8 cellular contexts compared by ENCODE assay signal in genomic region chr13:49690990-49691886, GRCh38. TPM values are rescaled to one million over a fixed set of nuclear protein-coding genes. Genes with fewer than 3 reads are reported as not detected.
DNase-seq lines count a peak whose midpoint lies in the region; ATAC-seq and TF ChIP-seq lines count a peak whose summit lies in the region.

Gene EBPL (minus strand): TSS chr13:49691486. CDS start chr13:49691424, 62 bp downstream.

- TF ChIP-seq RAD21 in neural cell (conservative IDR thresholded peaks at IDR 0.05) = peak; percentile 45

- H3K36me3 ChIP-seq in GM23338 (ENCODE audit: insufficient read depth) = peaks cover 15% of the 10 kb centered on the region
- no peaks in the 10 kb centered on the region for H3K36me3 ChIP-seq in neural cell (ENCODE audit: insufficient read depth, low read length)

- H3K4me3 Mint-ChIP-seq in GM23338 = peak within 1 kb of the TSS; percentile 88
- H3K4me3 Mint-ChIP-seq in stimulated activated naive CD8-positive, alpha-beta T cell treated with anti-CD3 and anti-CD28 coated beads, Interleukin-15, amount 100 ng/mL, for 72 hours = peak within 1 kb of the TSS; percentile 83 to 90

- peaks cover 40% of the 10 kb centered on the region for H3K4me1 Mint-ChIP-seq in GM23338
- peaks cover 18% of the 10 kb centered on the region for H3K4me1 Mint-ChIP-seq in stimulated activated naive CD8-positive, alpha-beta T cell treated with anti-CD3 and anti-CD28 coated beads, Interleukin-15, amount 100 ng/mL, for 72 hours

- H3K9me2 ChIP-seq in GM23338 (ENCODE audit: insufficient read depth) (no peaks in the 10 kb centered on the region), neural cell (ENCODE audit: insufficient read depth, low read length) (no peaks in the 10 kb centered on the region)

- H2AFZ ChIP-seq in GM23338 (peak within 1 kb of the TSS; percentile 99), neural cell (ENCODE audit: low read depth, low read length) (peak within 1 kb of the TSS; percentile 38)

- peaks cover 27% of the 10 kb centered on the region for H4K20me1 ChIP-seq in GM23338 (replicated peaks; ENCODE audit: insufficient read depth)
- no peaks in the 10 kb centered on the region for H4K20me1 ChIP-seq in neural cell (ENCODE audit: insufficient read depth)

- peaks cover 27% of the 10 kb centered on the region for H3K36me3 Mint-ChIP-seq in GM23338 (ENCODE audit: low read depth)

- DNase-seq in ELF-1 (ENCODE audit: low read depth, low spot score) = peak; percentile 95
- DNase-seq in GM23338 (ENCODE audit: low spot score) = peak; percentile 98
- DNase-seq in LHCN-M2 (ENCODE audit: low read depth) = peak; percentile 85
- DNase-seq in SHP77 treated with DMSO at 0.1 percent for 48 hours (lab: John Stamatoyannopoulos, UW) = peak; percentile 80
- peak; percentile 95 for DNase-seq in activated effector memory CD4-positive, alpha-beta T cell treated with anti-CD3 and anti-CD28 coated beads, Interleukin-2, amount 50 U/mL, for 16 hours
- DNase-seq in fibroblast of villous mesenchyme (ENCODE audit: low read depth) = peak; percentile 85
- peak; percentile 77 to 85 for DNase-seq in stimulated activated naive CD8-positive, alpha-beta T cell treated with anti-CD3 and anti-CD28 coated beads, Interleukin-15, amount 100 ng/mL, for 72 hours

- no peaks in the 10 kb centered on the region for H3K9me3 Mint-ChIP-seq in GM23338
- H3K9me3 Mint-ChIP-seq in stimulated activated naive CD8-positive, alpha-beta T cell treated with anti-CD3 and anti-CD28 coated beads, Interleukin-15, amount 100 ng/mL, for 72 hours = no peaks in the 10 kb centered on the region

- no peak for TF ChIP-seq EP300 in neural cell (conservative IDR thresholded peaks at IDR 0.05; ENCODE audit: poor library complexity, severe bottlenecking)

- ATAC-seq in GM23338 = peak; percentile 96
- peak; percentile 96 for ATAC-seq in stimulated activated naive CD8-positive, alpha-beta T cell treated with anti-CD3 and anti-CD28 coated beads, Interleukin-15, amount 100 ng/mL, for 72 hours

- no peak for TF ChIP-seq CTCF in GM23338 (conservative IDR thresholded peaks at IDR 0.05; ENCODE audit: low read depth in 2 of 2)
- no peak for TF ChIP-seq CTCF in fibroblast of villous mesenchyme (IDR thresholded peaks at IDR 0.05; ENCODE audit: insufficient read depth, low read depth, low read length)
- no peak for TF ChIP-seq CTCF in neural cell (IDR thresholded peaks at IDR 0.05; ENCODE audit: poor library complexity, severe bottlenecking)

- no peaks in the 10 kb centered on the region for H3K9me3 ChIP-seq in neural cell (ENCODE audit: low read length)

- peak within 1 kb of the TSS; percentile 65 for H3K9ac ChIP-seq in neural cell (ENCODE audit: low read length)

- H3K4me2 ChIP-seq in GM23338 (peak within 1 kb of the TSS; percentile 97), neural cell (ENCODE audit: low read length) (peak within 1 kb of the TSS; percentile 88)

- peaks cover 19% of the 10 kb centered on the region for H3K27me3 Mint-ChIP-seq in GM23338 (ENCODE audit: insufficient read depth, low read depth, poor library complexity)
- H3K27me3 Mint-ChIP-seq in stimulated activated naive CD8-positive, alpha-beta T cell treated with anti-CD3 and anti-CD28 coated beads, Interleukin-15, amount 100 ng/mL, for 72 hours = no peaks in the 10 kb centered on the region

- peak within 1 kb of the TSS; percentile 80 for H3K27ac ChIP-seq in GM23338 (ENCODE audit: low read depth)
- no peak within 1 kb of the TSS for H3K27ac ChIP-seq in neural cell (ENCODE audit: low read length)

- H3K4me3 ChIP-seq in GM23338 (peak within 1 kb of the TSS; percentile 92), fibroblast of villous mesenchyme (ENCODE audit: low read depth, low read length) (peak within 1 kb of the TSS; percentile 75), neural cell (ENCODE audit: low read length) (peak within 1 kb of the TSS; percentile 84)

- H3K4me1 ChIP-seq in GM23338 (ENCODE audit: insufficient read depth) = peaks cover 20% of the 10 kb centered on the region

- H3K27ac Mint-ChIP-seq in GM23338 = peak within 1 kb of the TSS; percentile 81
- H3K27ac Mint-ChIP-seq in stimulated activated naive CD8-positive, alpha-beta T cell treated with anti-CD3 and anti-CD28 coated beads, Interleukin-15, amount 100 ng/mL, for 72 hours = peak within 1 kb of the TSS; percentile 43 to 57

- H3F3A ChIP-seq in GM23338 (replicated peaks; ENCODE audit: low read depth) (peaks cover 4% of the 10 kb centered on the region; the same call in 1 of the 2 replicates), neural cell (ENCODE audit: insufficient read depth, low read length, poor library complexity, severe bottlenecking) (no peaks in the 10 kb centered on the region)

- H3K27me3 ChIP-seq in GM23338 (ENCODE audit: insufficient read depth) = no peaks in the 10 kb centered on the region
- H3K27me3 ChIP-seq in neural cell (ENCODE audit: insufficient read depth, low read depth, low read length) = no peaks in the 10 kb centered on the region

- H3K79me2 ChIP-seq in GM23338 (replicated peaks; ENCODE audit: insufficient read depth) (peaks cover 46% of the 10 kb centered on the region), neural cell (replicated peaks; ENCODE audit: insufficient read depth, low read length) (peaks cover 7% of the 10 kb centered on the region)

TF ChIP-seq in GM23338, 12 proteins besides CTCF, POLR2A, EP300 and RAD21 (continues in another document):
- peak; percentile 90 for TF ChIP-seq POLR2AphosphoS5 (IDR thresholded peaks at IDR 0.05; ENCODE audit: low read depth)
- no peak; the same call in 1 of the 2 replicates for TF ChIP-seq ETS1 (IDR thresholded peaks at IDR 0.05)
- TF ChIP-seq NANOG (IDR thresholded peaks at IDR 0.05; ENCODE audit: borderline replicate concordance) = no peak
- no peak for TF ChIP-seq JUNB (IDR thresholded peaks at IDR 0.05; ENCODE audit: unreplicated experiment)

TF ChIP-seq in neural cell, 6 proteins besides CTCF, POLR2A, EP300 and RAD21:
- no peak for TF ChIP-seq EZH2 (IDR thresholded peaks at IDR 0.05; ENCODE audit: borderline replicate concordance, insufficient read depth, low read length, poor library complexity, severe bottlenecking)
- no peak for TF ChIP-seq TAF1 (IDR thresholded peaks at IDR 0.05; ENCODE audit: low read depth)
- peak; percentile 68 for TF ChIP-seq POLR2AphosphoS5 (IDR thresholded peaks at IDR 0.05)
- TF ChIP-seq SMC3 (conservative IDR thresholded peaks at IDR 0.05; ENCODE audit: poor library complexity) = peak; percentile 47
- TF ChIP-seq MXI1 (conservative IDR thresholded peaks at IDR 0.05; ENCODE audit: poor library complexity, severe bottlenecking) = peak; percentile 93

RNA-seq across cellular contexts. Expression of gene EBPL, which starts in this region (rescaled TPM):
- 231 and 260 TPM in 2 replicates for total RNA-seq in GM23338 (2014; rRNA removed; shearing (Covaris generic))
- polyA plus RNA-seq in GM23338 (2016; fragmentation: Nextera tagmentation; extraction: Ambion mirVana) (245 and 258 TPM in 2 replicates), neural cell (38.2 and 41.2 TPM in 2 replicates)
- total RNA-seq in LHCN-M2 (2014; rRNA removed) (83.0 and 105 TPM in 2 replicates), fibroblast of villous mesenchyme (39.7 and 52.5 TPM in 2 replicates)
- polyA plus RNA-seq in LHCN-M2 (2012) = 40.8 TPM
- 12.7 and 16.2 TPM in 2 replicates for polyA minus RNA-seq in neural cell
